Comparison of ENCODE assay signal across 24 cellular contexts in the genomic region with DNA sequence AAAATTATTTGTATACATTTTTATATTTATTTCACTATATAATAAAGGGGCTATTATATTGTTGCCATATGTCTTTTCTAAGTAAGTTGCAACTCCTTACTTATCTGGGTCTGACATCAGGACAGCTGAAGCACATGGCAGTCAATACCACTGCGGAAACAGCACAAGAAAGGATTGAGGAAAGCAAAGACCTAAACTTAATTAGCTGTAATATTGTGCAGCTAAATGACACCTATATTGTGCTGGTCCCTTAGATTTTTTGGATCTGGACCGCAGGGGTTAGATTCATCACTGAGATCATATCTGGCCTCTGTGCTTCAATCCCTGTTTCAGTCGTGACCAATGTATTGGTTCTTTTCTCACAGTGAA.
"Had no signal": no experiment of that assay in that cellular context is flagged by ENCODE, and none has a peak within 500 bp of the region (broad histone marks: within the 10 kb centered on the region; RNA-seq: fewer than 3 reads in every experiment).

No MANE protein-coding gene starts in this region.

- ATAC-seq: heart right ventricle; left cardiac atrium; left lung; mucosa of descending colon; natural killer cell treated with Interleukin-12 subunit alpha and Interleukin-12 subunit beta and Interleukin-15 and Interleukin-18, amount 100 ng/mL, for 72 hours; pancreas; right lobe of liver; stimulated activated naive B cell treated with anti-CD40 and anti-IgM and Interleukin-4, amounts not matched to agents 10 μg/mL and 1 μg/mL and 100 μg/mL, for 72 hours had no signal

- H3K4me1 ChIP-seq: heart right ventricle, left lung, pancreas, right lobe of liver, tibial nerve, upper lobe of left lung had no signal

- H3K4me3 ChIP-seq: esophagus squamous epithelium, heart right ventricle, left lung, mucosa of descending colon, pancreas, right lobe of liver, thoracic aorta, tibial nerve, upper lobe of left lung had no signal

- H3K9me3 ChIP-seq: esophagus squamous epithelium, left lung, mucosa of descending colon, neutrophil, pancreas, right lobe of liver, thoracic aorta, tibial nerve, upper lobe of left lung had no signal

- H3K27me3 ChIP-seq: esophagus squamous epithelium, heart right ventricle, left lung, neutrophil, pancreas, right lobe of liver, tibial nerve, upper lobe of left lung had no signal

- H3K27ac ChIP-seq: esophagus squamous epithelium, heart right ventricle, left lung, neutrophil, pancreas, right lobe of liver, thoracic aorta, tibial nerve, upper lobe of left lung had no signal

- DNase-seq: dermis blood vessel endothelial cell; effector memory CD4-positive, alpha-beta T cell; erythroblast; esophagus squamous epithelium; foreskin melanocyte; glutamatergic neuron; heart right ventricle; hippocampal formation; left cardiac atrium; left lung; mesenchymal stem cell; mucosa of descending colon; naive B cell; pancreas; right lobe of liver; small intestine; stimulated activated CD4-positive, alpha-beta T cell treated with anti-CD3 and anti-CD28 coated beads, Interleukin-15, amount 100 ng/mL, for 24 hours; stimulated activated CD4-positive, alpha-beta T cell treated with anti-CD3 and anti-CD28 coated beads, Interleukin-2, amount 100 ng/mL, for 48 hours; stimulated activated naive B cell treated with anti-CD40 and anti-IgM and Interleukin-4, amounts not matched to agents 10 μg/mL and 1 μg/mL and 100 μg/mL, for 72 hours; upper lobe of left lung had no signal

- H3K36me3 ChIP-seq: esophagus squamous epithelium, heart right ventricle, left lung, neutrophil, pancreas, right lobe of liver, thoracic aorta, tibial nerve, upper lobe of left lung had no signal
